Comparison of ENCODE assay signal across 23 cellular contexts in genomic region chr1:201789245-201789644, GRCh38. TPM values are rescaled to one million over a fixed set of nuclear protein-coding genes. Genes with fewer than 3 reads are reported as not detected.
A peak's percentile ranks its signal among the peaks of the same experiment; 100 is the strongest.
DNase-seq lines count a peak whose midpoint lies in the region; ATAC-seq and TF ChIP-seq lines count a peak whose summit lies in the region.
"Had no signal": no experiment of that assay in that cellular context is flagged by ENCODE, and none has a peak within 500 bp of the region (broad histone marks: within the 10 kb centered on the region; RNA-seq: fewer than 3 reads in every experiment).

No MANE protein-coding gene starts in this region.

- H3K36me3 ChIP-seq in heart left ventricle (peaks cover 0 to 99% (median 78%) of the 10 kb centered on the region in 9 donors), gastrocnemius medialis (no peaks in the 10 kb centered on the region), aorta (ENCODE audit: control insufficient read depth in 1 of 2, insufficient read depth in 2 of 2, low read length in 1 of 2) (peaks cover 4 to 5% of the 10 kb centered on the region in 2 donors)

- DNase-seq in heart left ventricle (no peak), cardiac septum (ENCODE audit: low spot score) (no peak), dorsolateral prefrontal cortex (no peak), gastrocnemius medialis (no peak), aorta (no peak), NCI-H1048 (lab: John Stamatoyannopoulos, UW) (no peak), NCI-H2227 (lab: John Stamatoyannopoulos, UW; ENCODE audit: unreplicated experiment) (no peak)
- DNase-seq in stimulated activated CD8-positive, alpha-beta memory T cell treated with anti-CD3 and anti-CD28 coated beads, Interleukin-4, amount 100 ng/mL, for 48 hours, result no peak
- DNase-seq: ACHN; activated CD4-positive, alpha-beta T cell treated with anti-CD3 and anti-CD28 coated beads, Interleukin-2, amount 50 U/mL, for 1 hour; activated naive CD4-positive, alpha-beta T cell treated with Interleukin-2 at 50 U/mL for 16 hours; body of pancreas; CD4-positive, alpha-beta T cell; DMS79 treated with DMSO at 0.1 percent for 48 hours; effector CD8-positive, alpha-beta T cell; islet precursor cell; Karpas-422; NCI-H2227 treated with DMSO at 0.1 percent for 48 hours; nephron progenitor cell; NK-92 treated with Interleukin-12 subunit alpha and Interleukin-12 subunit beta, amount 100 ng/mL, for 24 hours; stimulated activated CD4-positive, alpha-beta T cell treated with anti-CD3 and anti-CD28 coated beads, Interleukin-2, amount 100 ng/mL, for 24 hours; testis had no signal

- peaks cover 24 to 79% (median 63%) of the 10 kb centered on the region in 12 donors for H3K4me1 ChIP-seq in heart left ventricle
- peaks cover 30 to 41% of the 10 kb centered on the region in 2 donors for H3K4me1 ChIP-seq in gastrocnemius medialis
- peaks cover 6 to 7% of the 10 kb centered on the region in 2 donors for H3K4me1 ChIP-seq in aorta (ENCODE audit: control insufficient read depth in 1 of 2, insufficient read depth in 2 of 2, low read length in 2 of 2)

- TF ChIP-seq POLR2A in heart left ventricle (IDR thresholded peaks at IDR 0.05) (no peak), gastrocnemius medialis (IDR thresholded peaks at IDR 0.05) (no peak)

- WGBS in heart left ventricle, 4 donors, result 90 to 93% (median 91%) methylated on average over 5 of the region's 5 CpGs
- 90 to 93% methylated on average over 5 of the region's 5 CpGs for WGBS in aorta, 2 donors

- H3K4me3 ChIP-seq in heart left ventricle, result no peak overlapping the region
- H3K4me3 ChIP-seq in dorsolateral prefrontal cortex, result no peak overlapping the region
- no peak overlapping the region for H3K4me3 ChIP-seq in gastrocnemius medialis
- no peak overlapping the region for H3K4me3 ChIP-seq in aorta (ENCODE audit: low read length in 2 of 2)
- H3K4me3 ChIP-seq: body of pancreas, hepatocyte, testis had no signal

- intact Hi-C loops in heart left ventricle (cut with DNase I), result loop anchor here in 4 of 10 donors (5.0 kb wide), 2 partner anchors 37 to 47 kb away; no protein-coding TSS in a partner anchor
- intact Hi-C loops in cardiac septum (cut with DNase I), result loop anchor here (5.0 kb wide), 1 partner anchor 47 kb away; no protein-coding TSS in a partner anchor
- intact Hi-C loops in dorsolateral prefrontal cortex (cut with DNase I), result no loop called here
- intact Hi-C loops in gastrocnemius medialis (cut with DNase I; ENCODE audit: low total_unique reads), result loop anchor here (5.0 kb wide), 1 partner anchor 47 kb away; no protein-coding TSS in a partner anchor
- intact Hi-C loops in aorta (cut with DNase I), result no loop called here

- H3K27me3 ChIP-seq in heart left ventricle, result no peaks in the 10 kb centered on the region
- H3K27me3 ChIP-seq in dorsolateral prefrontal cortex, result no peaks in the 10 kb centered on the region
- no peaks in the 10 kb centered on the region for H3K27me3 ChIP-seq in gastrocnemius medialis
- H3K27me3 ChIP-seq in aorta (ENCODE audit: control insufficient read depth in 1 of 2, insufficient read depth in 2 of 2, low read length in 1 of 2), result no peaks in the 10 kb centered on the region
- H3K27me3 ChIP-seq: body of pancreas, hepatocyte, testis had no signal

- H3K9me3 ChIP-seq in heart left ventricle (no peaks in the 10 kb centered on the region), gastrocnemius medialis (no peaks in the 10 kb centered on the region), aorta (ENCODE audit: control insufficient read depth, low read length) (no peaks in the 10 kb centered on the region)
- H3K9me3 ChIP-seq: body of pancreas, testis had no signal

- H3K27ac ChIP-seq in heart left ventricle (peak overlapping the region; percentile 19 to 93 (median 79)), dorsolateral prefrontal cortex (peak overlapping the region; percentile 21 to 99 (median 96)), gastrocnemius medialis (peak overlapping the region; percentile 49 to 73 (median 66)), aorta (ENCODE audit: low read depth in 1 of 2, low read length in 2 of 2) (peak overlapping the region; percentile 34 to 55)
- H3K27ac ChIP-seq: hepatocyte had no signal

- ATAC-seq in heart left ventricle, result no peak
- ATAC-seq in gastrocnemius medialis, result no peak
- ATAC-seq in aorta (ENCODE audit: low FRiP score), result no peak
- ATAC-seq: body of pancreas had no signal

- in situ Hi-C loops in gastrocnemius medialis (cut with MboI; ENCODE audit: low sequenced_read_pairs in 4 of 4), result loop anchor here (5.0 to 10.0 kb wide), 3 partner anchors 74 to 227 kb away; no protein-coding TSS in a partner anchor

- TF ChIP-seq CTCF in heart left ventricle (IDR thresholded peaks at IDR 0.05), result no peak
- no peak for TF ChIP-seq CTCF in dorsolateral prefrontal cortex (IDR thresholded peaks at IDR 0.05 in 54 of 56, conservative IDR thresholded peaks at IDR 0.05 in 2 of 56; ENCODE audit: low read depth in 1 of 56, partially characterized antibody in 56 of 56)
- no peak for TF ChIP-seq CTCF in gastrocnemius medialis (IDR thresholded peaks at IDR 0.05 in 4 of 5, conservative IDR thresholded peaks at IDR 0.05 in 1 of 5)

RNA-seq across cellular contexts. Expression of gene IPO9, which starts 39.7 kb away (rescaled TPM):
- total RNA-seq in heart left ventricle, result 10 to 100 TPM; 12.1 to 35.4 (median 23.1) TPM
- polyA plus RNA-seq in heart left ventricle, result 10 to 100 TPM in 1 of 2 donors, 1 to 10 TPM in 1; 9.8 to 13.8 TPM
- 24.7 TPM for total RNA-seq in cardiac septum
- total RNA-seq in dorsolateral prefrontal cortex, result 10 to 100 TPM; 39.9 to 70.3 (median 56.0) TPM
- 10 to 100 TPM in 2 of 4 donors, 1 to 10 TPM in 2; 7.2 to 16.3 (median 10.3) TPM for total RNA-seq in gastrocnemius medialis
- total RNA-seq in aorta, result 10 to 100 TPM; 36.6 to 45.0 TPM
- 10 to 100 TPM; 12.0 to 27.7 TPM for polyA plus RNA-seq in aorta

Comparison
In these comparisons a context has a peak if more than half of its experiments do, and no peak if none do; other contexts are left out.
1. H3K27ac ChIP-seq: peak in every context shown above with its lines; median percentile 96 in dorsolateral prefrontal cortex; 79 in heart left ventricle; 66 in gastrocnemius medialis; 44 in aorta.
2. intact Hi-C loops: an anchor here in cardiac septum (5.0 kb wide) and gastrocnemius medialis (5.0 kb wide); none called in dorsolateral prefrontal cortex and aorta.